ENCODE assay signal across 4 cellular contexts in genomic region chr7:106234425-106234824, GRCh38.
TF ChIP-seq lines count a peak whose summit lies in the region.

No MANE protein-coding gene starts in this region.

TF ChIP-seq in SK-N-SH, 30 proteins besides CTCF, POLR2A, EP300 and RAD21 (continues in another document):
- no peak for TF ChIP-seq ZBTB33 (IDR thresholded peaks at IDR 0.05; ENCODE audit: borderline replicate concordance, low read depth)
- no peak for TF ChIP-seq PBX3 (IDR thresholded peaks at IDR 0.05)
- no peak for TF ChIP-seq RFX5 (IDR thresholded peaks at IDR 0.05; ENCODE audit: low read length)
- no peak for TF ChIP-seq NFIC (IDR thresholded peaks at IDR 0.05; ENCODE audit: borderline replicate concordance)
- no peak for TF ChIP-seq POLR2AphosphoS5 (IDR thresholded peaks at IDR 0.05; ENCODE audit: low read depth, low read length)
- TF ChIP-seq SIN3A (IDR thresholded peaks at IDR 0.05; ENCODE audit: borderline replicate concordance, low read depth, low read length), result no peak
- no peak for TF ChIP-seq IRF3 (IDR thresholded peaks at IDR 0.05; ENCODE audit: low read depth, low read length)
- no peak for TF ChIP-seq TAF1 (IDR thresholded peaks at IDR 0.05; ENCODE audit: borderline replicate concordance, low read depth, low read length)
- TF ChIP-seq GATA2 (CRISPR knock-in tag; IDR thresholded peaks at IDR 0.05), result no peak

TF ChIP-seq in SK-N-SH treated with all-trans-retinoic acid at 6 μM for 48 hours, 23 proteins besides CTCF, POLR2A, EP300 and RAD21 (continues in another document):
- TF ChIP-seq BACH2 (CRISPR knock-in tag; IDR thresholded peaks at IDR 0.05; ENCODE audit: borderline replicate concordance) (no peak), PPARA (CRISPR knock-in tag; IDR thresholded peaks at IDR 0.05; ENCODE audit: borderline replicate concordance) (no peak), OSR1 (CRISPR knock-in tag; IDR thresholded peaks at IDR 0.05) (no peak), RARB (CRISPR knock-in tag; IDR thresholded peaks at IDR 0.05) (no peak), SNAI2 (CRISPR knock-in tag; IDR thresholded peaks at IDR 0.05) (no peak), TCF4 (CRISPR knock-in tag; IDR thresholded peaks at IDR 0.05; ENCODE audit: borderline replicate concordance) (no peak), ZFP30 (CRISPR knock-in tag; IDR thresholded peaks at IDR 0.05) (no peak), POU6F1 (CRISPR knock-in tag; IDR thresholded peaks at IDR 0.05; ENCODE audit: borderline replicate concordance, low read depth) (no peak), CSDC2 (CRISPR knock-in tag; IDR thresholded peaks at IDR 0.05) (no peak), ARNTL (CRISPR knock-in tag; IDR thresholded peaks at IDR 0.05; ENCODE audit: borderline replicate concordance, low read depth) (no peak), CREB5 (CRISPR knock-in tag; IDR thresholded peaks at IDR 0.05; ENCODE audit: low read depth) (no peak), GLIS3 (CRISPR knock-in tag; IDR thresholded peaks at IDR 0.05) (no peak), ZFP3 (CRISPR knock-in tag; IDR thresholded peaks at IDR 0.05) (no peak), PATZ1 (CRISPR knock-in tag; IDR thresholded peaks at IDR 0.05; ENCODE audit: borderline replicate concordance) (no peak), ESRRG (CRISPR knock-in tag; IDR thresholded peaks at IDR 0.05) (no peak), ZC3H10 (CRISPR knock-in tag; IDR thresholded peaks at IDR 0.05) (no peak), ZNF565 (CRISPR knock-in tag; conservative IDR thresholded peaks at IDR 0.05; ENCODE audit: low read depth) (no peak), TOX (CRISPR knock-in tag; IDR thresholded peaks at IDR 0.05; ENCODE audit: borderline replicate concordance) (no peak)

TF ChIP-seq in A549, 52 proteins besides CTCF, POLR2A, EP300 and RAD21:
- TF ChIP-seq ZNF302 (CRISPR knock-in tag; IDR thresholded peaks at IDR 0.05), result no peak
- no peak for TF ChIP-seq CEBPB (IDR thresholded peaks at IDR 0.05)
- peak; percentile 63 for TF ChIP-seq MAFK (IDR thresholded peaks at IDR 0.05; ENCODE audit: partially characterized antibody)
- no peak for TF ChIP-seq KDM5A (IDR thresholded peaks at IDR 0.05)
- no peak for TF ChIP-seq NPAS2 (CRISPR knock-in tag; IDR thresholded peaks at IDR 0.05; ENCODE audit: borderline replicate concordance)
- TF ChIP-seq EHMT2 (IDR thresholded peaks at IDR 0.05; ENCODE audit: low read depth), result no peak
- TF ChIP-seq CBX2 (IDR thresholded peaks at IDR 0.05; ENCODE audit: borderline replicate concordance, low read depth), result no peak
- TF ChIP-seq ATOH8 (CRISPR knock-in tag; IDR thresholded peaks at IDR 0.05; ENCODE audit: low read depth), result no peak

TF ChIP-seq in K562, 482 proteins besides CTCF, POLR2A, EP300 and RAD21:
- TF ChIP-seq C11orf30 (IDR thresholded peaks at IDR 0.05; ENCODE audit: low read depth) (peak; percentile 81), ZNF316 (IDR thresholded peaks at IDR 0.05) (peak; percentile 86), CBFA2T3 (IDR thresholded peaks at IDR 0.05) (no peak), MAFF (IDR thresholded peaks at IDR 0.05; ENCODE audit: low read length) (peak; percentile 64), MAFG (tag; conservative IDR thresholded peaks at IDR 0.05) (peak; percentile 69), MAFK (IDR thresholded peaks at IDR 0.05; ENCODE audit: low read length) (peak; percentile 36; the same call in 1 of the 2 replicates), ZC3H11A (IDR thresholded peaks at IDR 0.05; ENCODE audit: low read depth, low read length) (no peak)
